In the genomic region with DNA sequence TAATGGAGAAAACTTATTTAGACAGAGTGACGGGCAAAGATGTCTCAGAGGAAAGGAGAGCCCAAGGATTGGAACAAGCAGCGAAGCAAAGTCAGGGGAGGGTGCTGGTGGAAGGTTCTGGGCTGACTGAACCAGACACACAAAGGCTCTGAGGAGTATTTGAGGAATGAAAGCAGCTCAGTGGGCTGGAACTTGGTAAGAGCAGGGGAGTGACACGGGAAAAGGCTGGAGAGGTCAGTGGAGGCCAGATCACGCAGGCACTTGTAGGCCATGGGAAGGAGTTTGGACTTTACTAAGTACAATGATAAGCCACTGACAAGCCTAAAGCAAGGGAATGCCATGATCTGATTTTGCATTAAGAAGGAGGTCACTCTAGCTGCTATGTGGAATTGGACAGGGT, we compare ENCODE assay signal across 17 cellular contexts.
"Had no signal": no experiment of that assay in that cellular context is flagged by ENCODE, and none has a peak within 500 bp of the region (broad histone marks: within the 10 kb centered on the region; RNA-seq: fewer than 3 reads in every experiment).

No MANE protein-coding gene starts in this region.

- H3K4me3 Mint-ChIP-seq: activated naive CD4-positive, alpha-beta T cell treated with anti-CD3 and anti-CD28 coated beads for 36 hours; central memory CD8-positive, alpha-beta T cell had no signal

- H3K27me3 ChIP-seq: adrenal gland, transverse colon had no signal

- H3K4me3 ChIP-seq: adrenal gland, coronary artery, lower lobe of right lung, transverse colon had no signal

- DNase-seq: activated CD4-positive, alpha-beta T cell treated with anti-CD3 and anti-CD28 coated beads, Interleukin-2, amount 50 U/mL, for 4 hours; activated CD4-positive, CD25-positive, alpha-beta regulatory T cell treated with anti-CD3 and anti-CD28 coated beads, Interleukin-2, amount 50 U/mL, for 72 hours; activated naive CD4-positive, alpha-beta T cell treated with anti-CD3 and anti-CD28 coated beads for 36 hours; effector CD4-positive, alpha-beta T cell; foreskin fibroblast; left cardiac atrium; lower lobe of right lung; stimulated activated CD4-positive, alpha-beta T cell treated with anti-CD3 and anti-CD28 coated beads, Interleukin-15, amount 100 ng/mL, for 24 hours; stimulated activated CD4-positive, alpha-beta T cell treated with anti-CD3 and anti-CD28 coated beads, Interleukin-4, amount 100 ng/mL, for 1 hour; stimulated activated naive CD4-positive, alpha-beta T cell treated with Interleukin-2 at 50 U/mL for 16 hours; substantia nigra; T1000; transverse colon had no signal

- H3K27ac ChIP-seq: coronary artery, lower lobe of right lung, transverse colon had no signal

- H3K9me3 Mint-ChIP-seq: activated naive CD4-positive, alpha-beta T cell treated with anti-CD3 and anti-CD28 coated beads for 36 hours; activated T-helper 2 cell treated with anti-CD3 and anti-CD28 coated beads, Interferon-gamma antibody, Interleukin-2, Interleukin-4, amounts not matched to agents 10 μg/mL and 5 μg/mL and 100 μg/mL, durations not matched to agents 14 hours and 24 hours and 36 hours; central memory CD8-positive, alpha-beta T cell had no signal

- H3K4me1 ChIP-seq: transverse colon had no signal

- ATAC-seq: left cardiac atrium had no signal

- H3K27me3 Mint-ChIP-seq: central memory CD8-positive, alpha-beta T cell had no signal

- H3K9me3 ChIP-seq: adrenal gland, lower lobe of right lung, transverse colon had no signal

- H3K27ac Mint-ChIP-seq: activated naive CD4-positive, alpha-beta T cell treated with anti-CD3 and anti-CD28 coated beads for 36 hours; activated T-helper 2 cell treated with anti-CD3 and anti-CD28 coated beads, Interferon-gamma antibody, Interleukin-2, Interleukin-4, amounts not matched to agents 10 μg/mL and 5 μg/mL and 100 μg/mL, durations not matched to agents 14 hours and 24 hours and 36 hours had no signal

- H3K36me3 ChIP-seq: adrenal gland, lower lobe of right lung, transverse colon had no signal
